In the genomic region with DNA sequence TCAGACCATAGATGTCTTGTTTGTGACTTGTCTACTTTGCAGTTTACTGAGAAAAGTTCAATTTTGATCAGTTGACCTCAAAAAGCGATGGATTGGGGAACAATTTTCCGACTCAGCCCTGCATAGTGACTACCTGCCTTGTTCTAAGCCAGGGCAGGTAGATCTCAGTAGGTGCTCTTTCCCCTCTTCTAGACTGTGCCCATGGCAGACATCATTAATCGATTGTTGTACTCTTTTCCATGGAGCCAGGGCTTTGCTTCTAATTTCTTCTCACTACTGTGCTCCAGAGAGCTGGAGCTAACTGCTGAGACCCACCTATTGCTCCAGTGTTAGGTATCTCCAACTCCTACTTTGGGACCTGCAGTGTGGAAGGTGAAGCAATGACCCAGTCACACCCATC, we compare ENCODE assay signal across 30 cellular contexts. TPM values are rescaled to one million over a fixed set of nuclear protein-coding genes. Genes with fewer than 3 reads are reported as not detected.
"Had no signal": no experiment of that assay in that cellular context is flagged by ENCODE, and none has a peak within 500 bp of the region (broad histone marks: within the 10 kb centered on the region; RNA-seq: fewer than 3 reads in every experiment).

No MANE protein-coding gene starts in this region.

- ATAC-seq: foreskin keratinocyte, gastroesophageal sphincter, heart left ventricle, left colon, left ventricle myocardium superior, lower lobe of right lung, natural killer cell, sciatic nerve had no signal

- H3K9me3 ChIP-seq: esophagus muscularis mucosa, gastroesophageal sphincter, heart left ventricle, lower lobe of right lung, stomach, thyroid gland, vagina had no signal

- H3K27me3 ChIP-seq: esophagus muscularis mucosa, foreskin keratinocyte, gastroesophageal sphincter, hepatocyte, stomach, thyroid gland, vagina had no signal

- DNase-seq: effector CD8-positive, alpha-beta T cell; endodermal cell; foreskin keratinocyte; heart left ventricle; kidney glomerular epithelial cell; left colon; left ventricle myocardium superior; lower lobe of right lung; natural killer cell; stimulated activated CD4-positive, alpha-beta T cell treated with anti-CD3 and anti-CD28 coated beads, Interleukin-12 subunit alpha, Interleukin-12 subunit beta, amount 100 ng/mL, for 4 hours; stimulated activated CD4-positive, alpha-beta T cell treated with anti-CD3 and anti-CD28 coated beads, Interleukin-1b, Interleukin-23, amount 100 ng/mL, for 48 hours; stimulated activated CD4-positive, alpha-beta T cell treated with anti-CD3 and anti-CD28 coated beads, Interleukin-4, amount 100 ng/mL, for 1 hour; stimulated activated CD8-positive, alpha-beta memory T cell treated with anti-CD3 and anti-CD28 coated beads, Interleukin-4, amount 100 ng/mL, for 48 hours; stimulated activated naive CD4-positive, alpha-beta T cell treated with Interleukin-2 at 50 U/mL for 16 hours; stomach; thyroid gland had no signal

- H3K4me3 Mint-ChIP-seq: dendritic cell treated with granulocyte-macrophage colony-stimulating factor and Interleukin-4, amounts not matched to agents 40 ng/mL and 50 ng/mL, for 4 days; endodermal cell; natural killer cell had no signal

- H3K36me3 Mint-ChIP-seq: natural killer cell had no signal

- H3K27me3 Mint-ChIP-seq: dendritic cell treated with granulocyte-macrophage colony-stimulating factor and Interleukin-4, amounts not matched to agents 40 ng/mL and 50 ng/mL, for 4 days; progenitor cell of endocrine pancreas had no signal

- H3K4me1 ChIP-seq: esophagus muscularis mucosa, foreskin keratinocyte, gastroesophageal sphincter, parathyroid adenoma, vagina had no signal

- H3K4me2 ChIP-seq: hepatocyte, smooth muscle cell had no signal

- H3K27ac ChIP-seq: esophagus muscularis mucosa, foreskin keratinocyte, gastroesophageal sphincter, heart left ventricle, hepatocyte, lower lobe of right lung, parathyroid adenoma, stomach, thyroid gland, vagina had no signal

- H3K27ac Mint-ChIP-seq: dendritic cell treated with granulocyte-macrophage colony-stimulating factor and Interleukin-4, amounts not matched to agents 40 ng/mL and 50 ng/mL, for 4 days; endodermal cell; progenitor cell of endocrine pancreas had no signal

- H3K79me2 ChIP-seq: hepatocyte, parathyroid adenoma had no signal

- H3K4me3 ChIP-seq: esophagus muscularis mucosa, gastroesophageal sphincter, heart left ventricle, hepatocyte, lower lobe of right lung, smooth muscle cell, stomach, thyroid gland, vagina had no signal

- H3K9ac ChIP-seq: parathyroid adenoma had no signal

- H3K36me3 ChIP-seq: heart left ventricle, lower lobe of right lung, thyroid gland, vagina had no signal

- H2AFZ ChIP-seq: hepatocyte, parathyroid adenoma had no signal

- H3K9me3 Mint-ChIP-seq: dendritic cell treated with granulocyte-macrophage colony-stimulating factor and Interleukin-4, amounts not matched to agents 40 ng/mL and 50 ng/mL, for 4 days; endodermal cell; natural killer cell had no signal

RNA-seq across cellular contexts. Expression of gene RSPH14, which starts 13.4 kb away (rescaled TPM):
- total RNA-seq: foreskin keratinocyte, heart left ventricle, hepatocyte, left ventricle myocardium superior, mesenteric fat pad, myocyte, osteoblast, smooth muscle cell, stomach, subcutaneous adipose tissue, vagina had no signal
- polyA plus RNA-seq: fibroblast of lung, heart left ventricle had no signal
